In the genomic region with DNA sequence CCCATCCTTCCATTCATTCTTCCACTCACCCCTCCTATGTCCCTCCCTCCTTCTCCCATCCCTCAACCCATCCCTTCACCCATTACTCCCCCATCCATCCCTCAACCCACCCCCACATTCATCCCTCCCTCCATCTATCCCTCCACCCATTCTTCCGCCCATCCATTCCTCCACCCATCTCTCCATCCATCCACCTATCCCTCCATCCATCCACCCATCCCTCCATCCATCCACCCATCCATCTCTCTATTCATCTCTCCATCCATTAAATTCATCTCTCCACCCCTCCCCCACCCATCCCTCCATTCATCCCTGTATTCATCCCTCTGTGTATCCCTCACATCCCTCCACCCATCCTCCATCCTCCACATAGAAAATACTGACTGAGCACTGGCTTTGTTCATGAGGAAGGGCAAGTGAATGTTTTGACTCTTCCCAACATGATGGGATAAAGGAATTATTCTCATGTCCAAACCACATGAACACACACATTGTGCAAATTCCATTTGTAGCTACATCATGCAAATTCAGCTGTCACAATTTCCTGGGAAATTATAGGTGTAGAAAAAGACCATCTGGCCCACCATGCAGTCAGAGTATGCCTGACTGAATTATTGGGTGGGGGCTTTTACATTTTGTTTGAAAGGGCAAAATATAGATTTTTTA, we compare ENCODE assay signal across 33 cellular contexts. TPM values are rescaled to one million over a fixed set of nuclear protein-coding genes. Genes with fewer than 3 reads are reported as not detected.
A peak's percentile ranks its signal among the peaks of the same experiment; 100 is the strongest.
DNase-seq lines count a peak whose midpoint lies in the region; FAIRE-seq and TF ChIP-seq lines count a peak whose summit lies in the region.
"Had no signal": no experiment of that assay in that cellular context is flagged by ENCODE, and none has a peak within 500 bp of the region (broad histone marks: within the 10 kb centered on the region; RNA-seq: fewer than 3 reads in every experiment).

No MANE protein-coding gene starts in this region.

- no peak for FAIRE-seq in astrocyte (lab: Jason Lieb, UNC)
- no peak for FAIRE-seq in GM19239 (lab: Jason Lieb, UNC)
- FAIRE-seq: endometrium, GM12878 had no signal

- H3K27me3 ChIP-seq in AG04450 (ENCODE audit: control insufficient read depth, insufficient read depth, low read length) (peaks cover 4% of the 10 kb centered on the region), astrocyte (ENCODE audit: insufficient read depth, low read length) (no peaks in the 10 kb centered on the region), PC-9 (ENCODE audit: insufficient read depth, low read depth) (no peaks in the 10 kb centered on the region)
- H3K27me3 ChIP-seq: BE2C, SJSA1, testis had no signal

- no peaks in the 10 kb centered on the region for H3K79me2 ChIP-seq in astrocyte (ENCODE audit: insufficient read depth, low read length)
- no peaks in the 10 kb centered on the region for H3K79me2 ChIP-seq in PC-9 (ENCODE audit: low read depth)
- H3K79me2 ChIP-seq: parathyroid adenoma had no signal

- TF ChIP-seq CTCF in AG04450 (IDR thresholded peaks at IDR 0.05; ENCODE audit: low read depth, low read length) (no peak), astrocyte (IDR thresholded peaks at IDR 0.05; ENCODE audit: insufficient read depth, low read depth, low read length) (no peak), PC-9 (conservative IDR thresholded peaks at IDR 0.05) (no peak)

- H3K27ac ChIP-seq in AG04450 (ENCODE audit: low read depth, low read length), result peak overlapping the region; percentile 39
- no peak overlapping the region for H3K27ac ChIP-seq in astrocyte (ENCODE audit: low read depth, low read length)
- H3K27ac ChIP-seq in PC-9, result no peak overlapping the region
- H3K27ac ChIP-seq: esophagus muscularis mucosa, parathyroid adenoma, SJSA1, testis, WERI-Rb-1 had no signal

- H3K4me2 ChIP-seq in astrocyte (ENCODE audit: low read length) (peak overlapping the region; percentile 19), PC-9 (no peak overlapping the region)

- intact Hi-C loops in PC-9 (cut with micrococcal nuclease; ENCODE audit: unreplicated experiment), result no loop called here

- H3K4me1 ChIP-seq in astrocyte (ENCODE audit: insufficient read depth, low read length) (peaks cover 14% of the 10 kb centered on the region), PC-9 (replicated peaks; ENCODE audit: insufficient read depth) (no peaks in the 10 kb centered on the region)
- H3K4me1 ChIP-seq: parathyroid adenoma had no signal

- H2AFZ ChIP-seq in astrocyte (ENCODE audit: low read depth, low read length), result no peak overlapping the region
- no peak overlapping the region for H2AFZ ChIP-seq in PC-9
- H2AFZ ChIP-seq: parathyroid adenoma had no signal

- no TSS peak for BruUV-seq in PC-9 (replicated peaks; lab: Mats Ljungman, UMichigan)

- H3K9me2 ChIP-seq in PC-9 (ENCODE audit: insufficient read depth), result no peaks in the 10 kb centered on the region

- H3K4me1 Mint-ChIP-seq in astrocyte (ENCODE audit: low read depth, unreplicated experiment), result peaks cover 2% of the 10 kb centered on the region
- H3K4me1 Mint-ChIP-seq in activated CD4-positive, alpha-beta T cell treated with anti-CD3 and anti-CD28 coated beads, Interleukin-2, amount 10 ng/mL, durations not matched to agents 7 days and 5 days, result no peaks in the 10 kb centered on the region
- H3K4me1 Mint-ChIP-seq: central memory CD8-positive, alpha-beta T cell; immature natural killer cell had no signal

- peaks cover 31% of the 10 kb centered on the region for H3K27me3 Mint-ChIP-seq in astrocyte (ENCODE audit: low read depth, unreplicated experiment)
- peaks cover 2% of the 10 kb centered on the region for H3K27me3 Mint-ChIP-seq in activated CD4-positive, alpha-beta T cell treated with anti-CD3 and anti-CD28 coated beads, Interleukin-2, amount 10 ng/mL, durations not matched to agents 7 days and 5 days
- H3K27me3 Mint-ChIP-seq: central memory CD8-positive, alpha-beta T cell had no signal

- H3K9me3 ChIP-seq in AG04450 (ENCODE audit: control insufficient read depth, insufficient read depth, low read length) (no peaks in the 10 kb centered on the region; the same call in 1 of the 2 replicates), astrocyte (ENCODE audit: insufficient read depth, low read depth, low read length) (no peaks in the 10 kb centered on the region), PC-9 (ENCODE audit: insufficient read depth, low read depth) (no peaks in the 10 kb centered on the region)
- H3K9me3 ChIP-seq: BE2C, esophagus muscularis mucosa, SJSA1, testis had no signal

- H4K20me1 ChIP-seq in astrocyte (ENCODE audit: insufficient read depth, low read length), result peaks cover 7% of the 10 kb centered on the region
- H4K20me1 ChIP-seq in PC-9 (ENCODE audit: insufficient read depth), result no peaks in the 10 kb centered on the region

- DNase-seq in AG04450 (ENCODE audit: low read depth, low spot score) (no peak), HCEC 1CT (peak; percentile 13), astrocyte (ENCODE audit: low read depth) (peak; percentile 74), foreskin melanocyte (peak; percentile 35), GM19239 (ENCODE audit: insufficient read length, low spot score) (no peak), PC-9 (no peak), T1000 (lab: John Stamatoyannopoulos, UW) (no peak)
- no peak for DNase-seq in activated CD4-positive, alpha-beta T cell treated with anti-CD3 and anti-CD28 coated beads, Interleukin-2, amount 10 ng/mL, durations not matched to agents 7 days and 5 days
- DNase-seq: 8988T; activated CD4-positive, alpha-beta T cell treated with anti-CD3 and anti-CD28 coated beads for 48 hours; activated CD8-positive, alpha-beta memory T cell treated with anti-CD3 and anti-CD28 coated beads for 24 hours; activated gamma-delta T cell; activated naive CD8-positive, alpha-beta T cell treated with anti-CD3 and anti-CD28 coated beads for 36 hours; BE2C; CD8-positive, alpha-beta T cell; dermis blood vessel endothelial cell; HFFc6; immature natural killer cell; left colon; NCI-H1048; NCI-H187; right cardiac atrium; stimulated activated CD4-positive, alpha-beta T cell treated with anti-CD3 and anti-CD28 coated beads, Interleukin-2, amount 100 ng/mL, for 24 hours; stimulated activated naive CD8-positive, alpha-beta T cell treated with anti-CD3 and anti-CD28 coated beads, Interleukin-15, Interleukin-2, amounts not matched to agents 100 U/mL and 50 U/mL, for 24 hours; T-helper 9 cell; testis; WERI-Rb-1 had no signal

- H3K9ac ChIP-seq in astrocyte (ENCODE audit: low read length), result no peak overlapping the region
- H3K9ac ChIP-seq: parathyroid adenoma had no signal

- H3K36me3 ChIP-seq in astrocyte (ENCODE audit: insufficient read depth, low read length) (no peaks in the 10 kb centered on the region), PC-9 (ENCODE audit: low read depth) (no peaks in the 10 kb centered on the region)
- H3K36me3 ChIP-seq: BE2C, esophagus muscularis mucosa, SJSA1, WERI-Rb-1 had no signal

- CTCF ChIA-PET in AG04450 (lab: Charles Lee), result interaction anchor here (1.2 to 1.3 kb wide), 2 partner anchors 207 to 217 kb away, joined by 5 read pairs; no protein-coding TSS in a partner anchor
- CTCF ChIA-PET in activated CD4-positive, alpha-beta T cell treated with anti-CD3 and anti-CD28 coated beads, Interleukin-2, amount 10 ng/mL, durations not matched to agents 7 days and 5 days (lab: Charles Lee), result interaction anchor here (1.6 kb wide), 1 partner anchor 217 kb away, joined by 4 read pairs; no protein-coding TSS in a partner anchor
- CTCF ChIA-PET in PC-9 (lab: Charles Lee), result no interaction called here

- no peak overlapping the region for H3K4me3 Mint-ChIP-seq in astrocyte (ENCODE audit: unreplicated experiment)
- no peak overlapping the region for H3K4me3 Mint-ChIP-seq in activated CD4-positive, alpha-beta T cell treated with anti-CD3 and anti-CD28 coated beads, Interleukin-2, amount 10 ng/mL, durations not matched to agents 7 days and 5 days
- H3K4me3 Mint-ChIP-seq: activated naive CD8-positive, alpha-beta T cell treated with anti-CD3 and anti-CD28 coated beads for 36 hours; CD8-positive, alpha-beta T cell; central memory CD8-positive, alpha-beta T cell; HFFc6; immature natural killer cell had no signal

- H3K4me3 ChIP-seq in AG04450 (ENCODE audit: low read depth, low read length) (no peak overlapping the region), astrocyte (ENCODE audit: insufficient read depth, low read depth, low read length) (no peak overlapping the region), PC-9 (no peak overlapping the region)
- H3K4me3 ChIP-seq: esophagus muscularis mucosa, GM12878, SJSA1, testis had no signal

- H3K9me3 Mint-ChIP-seq in astrocyte (ENCODE audit: unreplicated experiment), result peaks cover 4% of the 10 kb centered on the region
- H3K9me3 Mint-ChIP-seq in activated CD4-positive, alpha-beta T cell treated with anti-CD3 and anti-CD28 coated beads, Interleukin-2, amount 10 ng/mL, durations not matched to agents 7 days and 5 days, result no peaks in the 10 kb centered on the region
- H3K9me3 Mint-ChIP-seq: activated naive CD8-positive, alpha-beta T cell treated with anti-CD3 and anti-CD28 coated beads for 36 hours; CD8-positive, alpha-beta T cell; central memory CD8-positive, alpha-beta T cell; HFFc6; immature natural killer cell had no signal

- no peaks in the 10 kb centered on the region for H3K36me3 Mint-ChIP-seq in astrocyte (ENCODE audit: low read depth, unreplicated experiment)
- no peaks in the 10 kb centered on the region for H3K36me3 Mint-ChIP-seq in activated CD4-positive, alpha-beta T cell treated with anti-CD3 and anti-CD28 coated beads, Interleukin-2, amount 10 ng/mL, durations not matched to agents 7 days and 5 days (ENCODE audit: low read depth)
- H3K36me3 Mint-ChIP-seq: activated naive CD8-positive, alpha-beta T cell treated with anti-CD3 and anti-CD28 coated beads for 36 hours; CD8-positive, alpha-beta T cell; immature natural killer cell had no signal

- H3K27ac Mint-ChIP-seq in astrocyte (ENCODE audit: unreplicated experiment), result no peak overlapping the region
- H3K27ac Mint-ChIP-seq in activated CD4-positive, alpha-beta T cell treated with anti-CD3 and anti-CD28 coated beads, Interleukin-2, amount 10 ng/mL, durations not matched to agents 7 days and 5 days, result no peak overlapping the region
- H3K27ac Mint-ChIP-seq: activated naive CD8-positive, alpha-beta T cell treated with anti-CD3 and anti-CD28 coated beads for 36 hours; CD8-positive, alpha-beta T cell; HFFc6; immature natural killer cell had no signal

- POLR2A ChIA-PET in AG04450 (lab: Yijun Ruan, JAX) (no interaction called here), PC-9 (lab: Charles Lee; ENCODE audit: unreplicated experiment) (no interaction called here)
- POLR2A ChIA-PET in activated CD4-positive, alpha-beta T cell treated with anti-CD3 and anti-CD28 coated beads, Interleukin-2, amount 10 ng/mL, durations not matched to agents 7 days and 5 days (lab: Charles Lee), result no interaction called here

- no peaks in the 10 kb centered on the region for H3F3A ChIP-seq in PC-9 (ENCODE audit: insufficient read depth, low read depth)

RNA-seq across cellular contexts. Expression of a gene that starts 6.9 kb away (rescaled TPM):
- polyA plus RNA-seq in AG04450 (2011; rRNA removed), result 9.0 and 10.7 TPM in 2 replicates
- 19.7 and 27.4 TPM in 2 replicates for polyA minus RNA-seq in AG04450 (2011; rRNA and poly(A)+ RNA removed)
- total RNA-seq in astrocyte, result 36.5 and 41.6 TPM in 2 replicates
- total RNA-seq in activated CD4-positive, alpha-beta T cell treated with anti-CD3 and anti-CD28 coated beads, Interleukin-2, amount 10 ng/mL, durations not matched to agents 7 days and 5 days, result 1 to 10 TPM; 6.2 TPM
- 36.0 and 36.5 TPM in 2 replicates for total RNA-seq in PC-9 (2021)

RNA-seq across cellular contexts. Expression of a gene that starts 26.2 kb away (rescaled TPM):
- 20.2 and 20.3 TPM in 2 replicates for polyA plus RNA-seq in AG04450 (2011; rRNA removed)
- polyA minus RNA-seq in AG04450 (2011; rRNA and poly(A)+ RNA removed), result 12.8 and 14.1 TPM in 2 replicates
- total RNA-seq in astrocyte (20.2 and 21.7 TPM in 2 replicates), PC-9 (2021) (23.7 and 26.2 TPM in 2 replicates)
- 10 to 100 TPM; 11.1 to 12.9 TPM for total RNA-seq in activated CD4-positive, alpha-beta T cell treated with anti-CD3 and anti-CD28 coated beads, Interleukin-2, amount 10 ng/mL, durations not matched to agents 7 days and 5 days

Comparison
In these comparisons a context has a peak if more than half of its experiments do, and no peak if none do; other contexts are left out.
1. DNase-seq: peak in HCEC 1CT (single experiment), astrocyte (single experiment) and foreskin melanocyte (single experiment); none in AG04450 (single experiment), GM19239 (single experiment), activated CD4-positive, alpha-beta T cell treated with anti-CD3 and anti-CD28 coated beads, Interleukin-2, amount 10 ng/mL, durations not matched to agents 7 days and 5 days (single experiment), PC-9 (0 of 2) and T1000 (single experiment).